In the genomic region with DNA sequence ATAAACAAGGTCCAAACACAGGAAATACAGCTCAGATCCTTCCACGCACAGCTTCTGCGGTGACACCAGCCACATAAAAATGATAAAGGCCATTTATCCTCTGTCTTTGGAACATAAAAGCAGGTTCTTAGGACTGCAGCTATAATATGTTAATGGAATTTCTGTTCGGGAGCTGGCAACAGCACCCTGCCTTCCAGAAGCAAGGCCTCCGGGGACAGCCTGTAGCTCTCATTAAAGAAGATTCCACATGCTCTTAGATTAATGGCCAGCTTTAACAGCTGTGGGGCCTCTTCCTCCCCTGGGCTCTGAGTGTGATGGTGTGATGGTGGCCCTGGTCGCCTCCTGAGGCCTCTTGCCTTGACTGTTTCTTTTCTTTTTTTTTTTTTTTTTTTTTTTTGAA, we compare ENCODE assay signal across 12 cellular contexts.
DNase-seq lines count a peak whose midpoint lies in the region; TF ChIP-seq lines count a peak whose summit lies in the region.
"Had no signal": no experiment of that assay in that cellular context is flagged by ENCODE, and none has a peak within 500 bp of the region (broad histone marks: within the 10 kb centered on the region; RNA-seq: fewer than 3 reads in every experiment).

No MANE protein-coding gene starts in this region.

- H3K27me3 ChIP-seq in A673 (replicated peaks; ENCODE audit: insufficient read depth, low read depth, low read length, poor library complexity) = no peaks in the 10 kb centered on the region
- no peaks in the 10 kb centered on the region for H3K27me3 ChIP-seq in BLaER1
- peaks cover 0 to 16% (median 0%) of the 10 kb centered on the region in 3 experiments for H3K27me3 ChIP-seq in neuronal stem cell (ENCODE audit: control insufficient read depth in 3 of 3, insufficient read depth in 3 of 3, low read depth in 1 of 3, low read length in 3 of 3)

- POLR2A ChIA-PET in A673 (lab: Charles Lee; ENCODE audit: low non-redundant PET) = no interaction called here

- no peak overlapping the region for H4K91ac ChIP-seq in neuronal stem cell (ENCODE audit: low read depth, low read length, poor library complexity)

- H3K4me1 ChIP-seq in A673 (ENCODE audit: insufficient read depth, low read length, poor library complexity, severe bottlenecking) = peaks cover 37% of the 10 kb centered on the region
- peaks cover 38% of the 10 kb centered on the region for H3K4me1 ChIP-seq in BLaER1
- H3K4me1 ChIP-seq in neuronal stem cell (ENCODE audit: control insufficient read depth in 2 of 2, insufficient read depth in 1 of 2, low read depth in 1 of 2, low read length in 2 of 2) = peaks cover 2 to 26% of the 10 kb centered on the region in 2 donors

- H3K9me3 ChIP-seq in A673 (ENCODE audit: low read depth, low read length, poor library complexity, severe bottlenecking) (no peaks in the 10 kb centered on the region), BLaER1 (no peaks in the 10 kb centered on the region), neuronal stem cell (replicated peaks in 1 of 2; ENCODE audit: control insufficient read depth in 2 of 2, insufficient read depth in 1 of 2, low read depth in 1 of 2, low read length in 2 of 2) (no peaks in the 10 kb centered on the region)

- no peak overlapping the region for H3K18ac ChIP-seq in neuronal stem cell (ENCODE audit: low read length)

- H4K8ac ChIP-seq in neuronal stem cell (ENCODE audit: low read depth, low read length) = no peak overlapping the region

- CTCF ChIA-PET in A673 (lab: Charles Lee) = no interaction called here

- H3K4me2 ChIP-seq in BLaER1 (peak overlapping the region; percentile 43), neuronal stem cell (ENCODE audit: insufficient read depth, low read length, poor library complexity, severe bottlenecking) (no peak overlapping the region)

- H3K23ac ChIP-seq in neuronal stem cell (ENCODE audit: low read depth, low read length, poor library complexity) = no peak overlapping the region

- H2AFZ ChIP-seq in neuronal stem cell (ENCODE audit: low read length) = no peak overlapping the region

- H3K27ac ChIP-seq in A673 (ENCODE audit: low read depth, low read length, poor library complexity, severe bottlenecking) (peak overlapping the region; percentile 46), BLaER1 (no peak overlapping the region), neuronal stem cell (replicated peaks; ENCODE audit: low read length) (no peak overlapping the region)

- no peak for TF ChIP-seq CTCF in A673 (conservative IDR thresholded peaks at IDR 0.05; ENCODE audit: low read depth, low read length)

- H3K9ac ChIP-seq in BLaER1 = no peak overlapping the region
- no peak overlapping the region for H3K9ac ChIP-seq in neuronal stem cell (ENCODE audit: low read depth, low read length, poor library complexity)

- WGBS in neuronal stem cell (ENCODE audit: extremely low coverage in 2 of 2, insufficient read length in 2 of 2, insufficient replicate concordance in 1 of 2), 2 donors = no CpG with 5 or more reads among the region's 5 CpGs

- no peaks in the 10 kb centered on the region for H4K20me1 ChIP-seq in BLaER1

- peak overlapping the region; percentile 82 for H2BK15ac ChIP-seq in neuronal stem cell (ENCODE audit: low read length)

- H3K4me3 ChIP-seq in A673 (ENCODE audit: low read depth, low read length, poor library complexity, severe bottlenecking) = no peak overlapping the region
- no peak overlapping the region for H3K4me3 ChIP-seq in BLaER1
- H3K4me3 ChIP-seq in neuronal stem cell (ENCODE audit: low read length in 2 of 2) = no peak overlapping the region

- H2BK120ac ChIP-seq in neuronal stem cell (ENCODE audit: low read depth, low read length) = no peak overlapping the region

- H2BK5ac ChIP-seq in neuronal stem cell (ENCODE audit: low read length) = peak overlapping the region; percentile 79

- intact Hi-C loops in A673 (cut with micrococcal nuclease; ENCODE audit: unreplicated experiment) = no loop called here

- no peak overlapping the region for H2BK12ac ChIP-seq in neuronal stem cell (ENCODE audit: low read length)

- BruUV-seq in A673 (replicated peaks; lab: Mats Ljungman, UMichigan) = no TSS peak

- H3K36me3 ChIP-seq in A673 (ENCODE audit: insufficient read depth, low read length, poor library complexity, severe bottlenecking) = no peaks in the 10 kb centered on the region
- no peaks in the 10 kb centered on the region for H3K36me3 ChIP-seq in BLaER1
- H3K36me3 ChIP-seq in neuronal stem cell (replicated peaks in 1 of 2; ENCODE audit: control insufficient read depth in 2 of 2, insufficient read depth in 2 of 2, low read length in 2 of 2) = no peaks in the 10 kb centered on the region

- H3K4ac ChIP-seq in neuronal stem cell (ENCODE audit: low read length) = no peak overlapping the region

- H2AK5ac ChIP-seq in neuronal stem cell (ENCODE audit: low read depth, low read length) = no peak overlapping the region

- H3K14ac ChIP-seq in neuronal stem cell (ENCODE audit: low read length) = no peak overlapping the region

- DNase-seq in A673 (ENCODE audit: low spot score) (no peak), NCI-H82 treated with DMSO at 0.1 percent for 48 hours (lab: John Stamatoyannopoulos, UW; ENCODE audit: unreplicated experiment) (peak; percentile 70), neuronal stem cell (ENCODE audit: low spot score) (no peak), NOMO-1 (lab: John Stamatoyannopoulos, UW; ENCODE audit: unreplicated experiment in 2 of 2) (no peak)
- DNase-seq in stimulated activated CD4-positive, alpha-beta T cell treated with anti-CD3 and anti-CD28 coated beads, Interleukin-4, amount 100 ng/mL, for 1 hour = no peak
- DNase-seq: AML-193; CD4-positive, alpha-beta memory T cell; DMS79 treated with DMSO at 0.1 percent for 48 hours; GF-D8; GOT3; H7 had no signal

- H3K79me1 ChIP-seq in neuronal stem cell (ENCODE audit: low read depth, low read length) = no peaks in the 10 kb centered on the region
